7 cellular contexts compared by ENCODE assay signal in the genomic region with DNA sequence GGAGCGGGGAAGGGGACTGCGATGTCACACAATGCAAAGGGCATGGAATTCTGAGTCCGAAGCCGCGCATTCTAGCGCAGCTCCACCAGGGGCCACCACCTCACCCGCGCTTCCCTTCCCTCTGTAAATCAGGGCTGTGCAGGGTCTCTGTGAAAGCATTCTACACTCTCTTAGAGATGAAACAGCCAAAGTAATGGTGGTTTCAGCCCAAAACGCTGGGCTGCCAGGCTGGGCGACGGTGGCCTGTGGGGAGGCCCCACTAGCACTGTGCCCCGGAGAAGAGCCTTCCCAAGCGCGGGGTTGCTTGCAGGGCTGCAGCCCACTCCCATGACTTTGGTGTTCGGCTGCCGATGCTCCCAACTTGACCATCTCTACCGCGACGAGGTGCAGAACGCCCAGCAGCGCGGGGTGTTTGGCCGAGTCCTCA. TPM values are rescaled to one million over a fixed set of nuclear protein-coding genes. Genes with fewer than 3 reads are reported as not detected.
DNase-seq lines count a peak whose midpoint lies in the region; ATAC-seq and TF ChIP-seq lines count a peak whose summit lies in the region.

No MANE protein-coding gene starts in this region.

- no peaks in the 10 kb centered on the region for H3K9me3 ChIP-seq in left lung

- H3K4me1 ChIP-seq in left lung: peaks cover 14 to 56% of the 10 kb centered on the region in 2 donors

- in situ Hi-C loops in brain microvascular endothelial cell (cut with HindIII; ENCODE audit: low pct_ligation_motif_present, low sequenced_read_pairs): no loop called here

- DNase-seq in ELF-1 (ENCODE audit: low read depth, low spot score): peak; percentile 89
- DNase-seq in LHCN-M2 (ENCODE audit: low read depth): peak; percentile 40
- peak; percentile 33 for DNase-seq in brain microvascular endothelial cell
- DNase-seq in left lung: peak in 1 of 2 donors; percentile 31
- no peak for DNase-seq in MV-4-11 (lab: John Stamatoyannopoulos, UW)
- DNase-seq in SKM-1 treated with dmso at 0.1 percent for 144 hours (lab: John Stamatoyannopoulos, UW; ENCODE audit: unreplicated experiment): no peak

- intact Hi-C loops in left lung (cut with DNase I): no loop called here

- H3K36me3 ChIP-seq in brain microvascular endothelial cell (replicated peaks) (no peaks in the 10 kb centered on the region), left lung (no peaks in the 10 kb centered on the region)

- H3K4me3 ChIP-seq in brain microvascular endothelial cell (ENCODE audit: low read depth, low read length) (no peak overlapping the region), left lung (no peak overlapping the region)

- TF ChIP-seq CTCF in brain microvascular endothelial cell (IDR thresholded peaks at IDR 0.05; ENCODE audit: low read depth, low read length, missing control alignments): peak; percentile 85
- TF ChIP-seq CTCF in left lung (IDR thresholded peaks at IDR 0.05): peak; percentile 21 to 23

- H3K27me3 ChIP-seq in brain microvascular endothelial cell (replicated peaks) (peaks cover 8% of the 10 kb centered on the region), left lung (peaks cover 6 to 97% of the 10 kb centered on the region in 2 donors)

- H3K27ac ChIP-seq in brain microvascular endothelial cell (no peak overlapping the region), left lung (no peak overlapping the region)

- ATAC-seq in left lung (peak; percentile 12), HG02840 (IDR thresholded peaks at IDR 0.05; ENCODE audit: low FRiP score, unreplicated experiment) (no peak)

RNA-seq across cellular contexts. Expression of a gene that starts 11.4 kb away (rescaled TPM):
- 0.06 TPM in 2 replicates for total RNA-seq in LHCN-M2 (2014; rRNA removed)
- 0.11 TPM for polyA plus RNA-seq in LHCN-M2 (2012)
- total RNA-seq in left lung: under 1 TPM; 0.68 to 0.70 TPM

RNA-seq across cellular contexts. Expression of a gene that starts 15.3 kb away (rescaled TPM):
- 61.1 and 64.0 TPM in 2 replicates for total RNA-seq in LHCN-M2 (2014; rRNA removed)
- polyA plus RNA-seq in LHCN-M2 (2012): 40.4 TPM
- 10 to 100 TPM; 47.5 to 52.1 TPM for total RNA-seq in left lung

RNA-seq across cellular contexts. Expression of a gene that starts 22.1 kb away (rescaled TPM):
- 0.13 TPM in 1 of 2 replicates, not detected in the other for total RNA-seq in LHCN-M2 (2014; rRNA removed)
- 0.39 TPM for polyA plus RNA-seq in LHCN-M2 (2012)
- 10 to 100 TPM; 12.1 to 21.8 TPM for total RNA-seq in left lung

RNA-seq across cellular contexts. Expression of a gene that starts 34.8 kb away (rescaled TPM):
- total RNA-seq in LHCN-M2 (2014; rRNA removed) (0.11 TPM in 1 of 2 replicates, not detected in the other), left lung (1 to 10 TPM in 1 of 2 donors, under 1 TPM in 1; 0.82 to 1.3 TPM)
- polyA plus RNA-seq in LHCN-M2 (2012): not detected

RNA-seq across cellular contexts. Expression of a gene that starts 35.4 kb away (rescaled TPM):
- total RNA-seq in LHCN-M2 (2014; rRNA removed) (0.19 and 2.2 TPM in 2 replicates), left lung (1 to 10 TPM; 2.7 to 3.5 TPM)
- 0.81 TPM for polyA plus RNA-seq in LHCN-M2 (2012)

Comparison
In these comparisons a context has a peak if more than half of its experiments do, and no peak if none do; other contexts are left out.
1. DNase-seq: peak in ELF-1 (single experiment), LHCN-M2 (single experiment) and brain microvascular endothelial cell (single experiment); none in MV-4-11 (single experiment) and SKM-1 treated with dmso at 0.1 percent for 144 hours (single experiment).
2. RNA of a gene that starts 22.1 kb away (total RNA-seq): 12.1 to 21.8 TPM in left lung; 0.13 TPM in LHCN-M2; every median in the first group is over 10 times any median in the second.